Comparison of ENCODE assay signal across 1 cellular context in genomic region chr16:69217433-69217832, GRCh38.
TF ChIP-seq lines count a peak whose summit lies in the region.

No MANE protein-coding gene starts in this region.

TF ChIP-seq in A549, 52 proteins besides CTCF, POLR2A, EP300 and RAD21 (continued from another document):
- TF ChIP-seq HMGXB4 (CRISPR knock-in tag; IDR thresholded peaks at IDR 0.05; ENCODE audit: borderline replicate concordance): no peak
- no peak for TF ChIP-seq ATOH8 (CRISPR knock-in tag; IDR thresholded peaks at IDR 0.05; ENCODE audit: low read depth)
- TF ChIP-seq HES2 (IDR thresholded peaks at IDR 0.05): no peak
- no peak for TF ChIP-seq HDAC2 (IDR thresholded peaks at IDR 0.05)
- no peak for TF ChIP-seq REST (IDR thresholded peaks at IDR 0.05)
- TF ChIP-seq GATA3 (IDR thresholded peaks at IDR 0.05; ENCODE audit: borderline replicate concordance): peak; percentile 89; the same call in 1 of the 2 replicates
- TF ChIP-seq ELK1 (IDR thresholded peaks at IDR 0.05; ENCODE audit: low read depth, low read length): no peak
- TF ChIP-seq JUN (IDR thresholded peaks at IDR 0.05): 0 out of 5 replicates have a peak, but pooled peaks of 1 of the 2 experiments have one; percentile 22
